ENCODE assay signal across 9 cellular contexts in genomic region chr2:117336496-117336895, GRCh38.
"Had no signal": no experiment of that assay in that cellular context is flagged by ENCODE, and none has a peak within 500 bp of the region (broad histone marks: within the 10 kb centered on the region; RNA-seq: fewer than 3 reads in every experiment).

No MANE protein-coding gene starts in this region.

- H3K9ac ChIP-seq: GM23248 had no signal

- H3K4me1 Mint-ChIP-seq: GM23338, H9 had no signal

- H3K4me3 ChIP-seq: GM23248, GM23338, HAP-1 had no signal

- DNase-seq: GM23248, GOT3, H7, H9, HCEC 1CT, HFFc6 had no signal

- H3K4me1 ChIP-seq: HAP-1 had no signal

- H2AFZ ChIP-seq: GM23248, GM23338 had no signal

- H3K4me3 Mint-ChIP-seq: GM23338, H9, HFFc6 had no signal

- H3K27ac Mint-ChIP-seq: GM23338, H9, HFFc6 had no signal

- H3K4me2 ChIP-seq: GM23338 had no signal

- H3K36me3 ChIP-seq: HAP-1 had no signal

- ATAC-seq: GM23338, HCT116 had no signal

- H3K9me3 Mint-ChIP-seq: GM23338, H9 had no signal

- H3K27ac ChIP-seq: GM23248 had no signal

- H3K9me3 ChIP-seq: HAP-1 had no signal
